ENCODE assay signal across 1 cellular context in genomic region chr7:158830211-158830723, GRCh38.
TF ChIP-seq lines count a peak whose summit lies in the region.

No MANE protein-coding gene starts in this region.

TF ChIP-seq in K562, 482 proteins besides CTCF, POLR2A, EP300 and RAD21 (continues in another document):
- TF ChIP-seq FOXK1 (CRISPR knock-in tag; IDR thresholded peaks at IDR 0.05; ENCODE audit: borderline replicate concordance) (0 out of 2 replicates have a peak, but pooled peaks have one; percentile 52), POU5F1 (IDR thresholded peaks at IDR 0.05; ENCODE audit: borderline replicate concordance, low read depth, low read length, partially characterized antibody) (peak; percentile 45), ADNP (tag; IDR thresholded peaks at IDR 0.05) (no peak), ZNF24 (IDR thresholded peaks at IDR 0.05) (0 out of 2 replicates have a peak, but pooled peaks have one; percentile 2), DDX20 (tag; IDR thresholded peaks at IDR 0.05; ENCODE audit: low read depth) (no peak), KLF16 (IDR thresholded peaks at IDR 0.05) (peak; percentile 2; the same call in 1 of the 2 replicates), FOXA3 (CRISPR knock-in tag; conservative IDR thresholded peaks at IDR 0.05 in 1 of 2, IDR thresholded peaks at IDR 0.05 in 1 of 2) (no peak), SMC3 (conservative IDR thresholded peaks at IDR 0.05; ENCODE audit: insufficient read depth, low read depth, low read length) (0 out of 2 replicates have a peak, but pooled peaks have one; percentile 0), PKNOX1 (IDR thresholded peaks at IDR 0.05) (no peak), RHOXF2B (CRISPR knock-in tag; conservative IDR thresholded peaks at IDR 0.05) (0 out of 2 replicates have a peak, but pooled peaks have one; percentile 42), SAFB (IDR thresholded peaks at IDR 0.05; ENCODE audit: borderline replicate concordance, low read depth, low read length) (no peak), PTTG1 (tag; IDR thresholded peaks at IDR 0.05; ENCODE audit: low read depth) (peak; percentile 30; the same call in 1 of the 2 replicates), POLR2AphosphoS2 (IDR thresholded peaks at IDR 0.05; ENCODE audit: low read length) (0 out of 2 replicates have a peak, but pooled peaks have one; percentile 8), CREB3 (tag; conservative IDR thresholded peaks at IDR 0.05; ENCODE audit: low read depth) (peak; percentile 36; the same call in 1 of the 2 replicates), CHD4 (IDR thresholded peaks at IDR 0.05; ENCODE audit: insufficient read depth, insufficient replicate concordance, low read depth, low read length, poor library complexity, severe bottlenecking) (peak; percentile 38), SMARCA4 (IDR thresholded peaks at IDR 0.05) (0 out of 2 replicates have a peak, but pooled peaks have one; percentile 29), KDM2B (CRISPR knock-in tag; IDR thresholded peaks at IDR 0.05) (0 out of 2 replicates have a peak, but pooled peaks have one; percentile 45), CTBP1 (IDR thresholded peaks at IDR 0.05; ENCODE audit: borderline replicate concordance) (no peak), ETV6 (IDR thresholded peaks at IDR 0.05; ENCODE audit: borderline replicate concordance in 1 of 2, low read depth in 2 of 2, low read length in 1 of 2) (no peak), ETV6 (CRISPR knock-in tag; IDR thresholded peaks at IDR 0.05; ENCODE audit: borderline replicate concordance) (no peak), MIER1 (IDR thresholded peaks at IDR 0.05; ENCODE audit: low read depth) (peak; percentile 39; the same call in 1 of the 2 replicates), KAT2B (IDR thresholded peaks at IDR 0.05; ENCODE audit: low read depth, low read length) (peak; percentile 1), ZKSCAN1 (IDR thresholded peaks at IDR 0.05; ENCODE audit: low read depth, low read length) (no peak), FOXJ2 (tag; IDR thresholded peaks at IDR 0.05) (peak; percentile 60; the same call in 1 of the 2 replicates), CC2D1A (IDR thresholded peaks at IDR 0.05) (peak; percentile 0; the same call in 1 of the 2 replicates), NR2C2 (CRISPR knock-in tag; IDR thresholded peaks at IDR 0.05) (no peak), NR2C2 (tag; IDR thresholded peaks at IDR 0.05) (peak; percentile 68; the same call in 1 of the 2 replicates), MECOM (CRISPR knock-in tag; IDR thresholded peaks at IDR 0.05) (0 out of 2 replicates have a peak, but pooled peaks have one; percentile 55), CHD1 (IDR thresholded peaks at IDR 0.05; ENCODE audit: low read length) (peak; percentile 83)
- TF ChIP-seq, protein P1, sequence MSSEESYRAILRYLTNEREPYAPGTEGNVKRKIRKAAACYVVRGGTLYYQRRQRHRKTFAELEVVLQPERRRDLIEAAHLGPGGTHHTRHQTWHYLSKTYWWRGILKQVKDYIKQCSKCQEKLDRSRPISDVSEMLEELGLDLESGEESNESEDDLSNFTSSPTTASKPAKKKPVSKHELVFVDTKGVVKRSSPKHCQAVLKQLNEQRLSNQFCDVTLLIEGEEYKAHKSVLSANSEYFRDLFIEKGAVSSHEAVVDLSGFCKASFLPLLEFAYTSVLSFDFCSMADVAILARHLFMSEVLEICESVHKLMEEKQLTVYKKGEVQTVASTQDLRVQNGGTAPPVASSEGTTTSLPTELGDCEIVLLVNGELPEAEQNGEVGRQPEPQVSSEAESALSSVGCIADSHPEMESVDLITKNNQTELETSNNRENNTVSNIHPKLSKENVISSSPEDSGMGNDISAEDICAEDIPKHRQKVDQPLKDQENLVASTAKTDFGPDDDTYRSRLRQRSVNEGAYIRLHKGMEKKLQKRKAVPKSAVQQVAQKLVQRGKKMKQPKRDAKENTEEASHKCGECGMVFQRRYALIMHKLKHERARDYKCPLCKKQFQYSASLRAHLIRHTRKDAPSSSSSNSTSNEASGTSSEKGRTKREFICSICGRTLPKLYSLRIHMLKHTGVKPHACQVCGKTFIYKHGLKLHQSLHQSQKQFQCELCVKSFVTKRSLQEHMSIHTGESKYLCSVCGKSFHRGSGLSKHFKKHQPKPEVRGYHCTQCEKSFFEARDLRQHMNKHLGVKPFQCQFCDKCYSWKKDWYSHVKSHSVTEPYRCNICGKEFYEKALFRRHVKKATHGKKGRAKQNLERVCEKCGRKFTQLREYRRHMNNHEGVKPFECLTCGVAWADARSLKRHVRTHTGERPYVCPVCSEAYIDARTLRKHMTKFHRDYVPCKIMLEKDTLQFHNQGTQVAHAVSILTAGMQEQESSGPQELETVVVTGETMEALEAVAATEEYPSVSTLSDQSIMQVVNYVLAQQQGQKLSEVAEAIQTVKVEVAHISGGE (CRISPR knock-in tag; IDR thresholded peaks at IDR 0.05): peak in 1 of 3 experiments; percentile 5; a peak in 1 of 6 replicates
- TF ChIP-seq, protein P2, sequence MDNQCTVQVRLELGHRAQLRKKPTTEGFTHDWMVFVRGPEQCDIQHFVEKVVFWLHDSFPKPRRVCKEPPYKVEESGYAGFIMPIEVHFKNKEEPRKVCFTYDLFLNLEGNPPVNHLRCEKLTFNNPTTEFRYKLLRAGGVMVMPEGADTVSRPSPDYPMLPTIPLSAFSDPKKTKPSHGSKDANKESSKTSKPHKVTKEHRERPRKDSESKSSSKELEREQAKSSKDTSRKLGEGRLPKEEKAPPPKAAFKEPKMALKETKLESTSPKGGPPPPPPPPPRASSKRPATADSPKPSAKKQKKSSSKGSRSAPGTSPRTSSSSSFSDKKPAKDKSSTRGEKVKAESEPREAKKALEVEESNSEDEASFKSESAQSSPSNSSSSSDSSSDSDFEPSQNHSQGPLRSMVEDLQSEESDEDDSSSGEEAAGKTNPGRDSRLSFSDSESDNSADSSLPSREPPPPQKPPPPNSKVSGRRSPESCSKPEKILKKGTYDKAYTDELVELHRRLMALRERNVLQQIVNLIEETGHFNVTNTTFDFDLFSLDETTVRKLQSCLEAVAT (IDR thresholded peaks at IDR 0.05): no peak
- TF ChIP-seq, protein P3, sequence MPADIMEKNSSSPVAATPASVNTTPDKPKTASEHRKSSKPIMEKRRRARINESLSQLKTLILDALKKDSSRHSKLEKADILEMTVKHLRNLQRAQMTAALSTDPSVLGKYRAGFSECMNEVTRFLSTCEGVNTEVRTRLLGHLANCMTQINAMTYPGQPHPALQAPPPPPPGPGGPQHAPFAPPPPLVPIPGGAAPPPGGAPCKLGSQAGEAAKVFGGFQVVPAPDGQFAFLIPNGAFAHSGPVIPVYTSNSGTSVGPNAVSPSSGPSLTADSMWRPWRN (IDR thresholded peaks at IDR 0.05; ENCODE audit: low read depth): peak; percentile 8; the same call in 1 of the 2 replicates
- TF ChIP-seq, protein P4, sequence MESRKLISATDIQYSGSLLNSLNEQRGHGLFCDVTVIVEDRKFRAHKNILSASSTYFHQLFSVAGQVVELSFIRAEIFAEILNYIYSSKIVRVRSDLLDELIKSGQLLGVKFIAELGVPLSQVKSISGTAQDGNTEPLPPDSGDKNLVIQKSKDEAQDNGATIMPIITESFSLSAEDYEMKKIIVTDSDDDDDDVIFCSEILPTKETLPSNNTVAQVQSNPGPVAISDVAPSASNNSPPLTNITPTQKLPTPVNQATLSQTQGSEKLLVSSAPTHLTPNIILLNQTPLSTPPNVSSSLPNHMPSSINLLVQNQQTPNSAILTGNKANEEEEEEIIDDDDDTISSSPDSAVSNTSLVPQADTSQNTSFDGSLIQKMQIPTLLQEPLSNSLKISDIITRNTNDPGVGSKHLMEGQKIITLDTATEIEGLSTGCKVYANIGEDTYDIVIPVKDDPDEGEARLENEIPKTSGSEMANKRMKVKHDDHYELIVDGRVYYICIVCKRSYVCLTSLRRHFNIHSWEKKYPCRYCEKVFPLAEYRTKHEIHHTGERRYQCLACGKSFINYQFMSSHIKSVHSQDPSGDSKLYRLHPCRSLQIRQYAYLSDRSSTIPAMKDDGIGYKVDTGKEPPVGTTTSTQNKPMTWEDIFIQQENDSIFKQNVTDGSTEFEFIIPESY (CRISPR knock-in tag; IDR thresholded peaks at IDR 0.05): no peak
- TF ChIP-seq, protein P5, sequence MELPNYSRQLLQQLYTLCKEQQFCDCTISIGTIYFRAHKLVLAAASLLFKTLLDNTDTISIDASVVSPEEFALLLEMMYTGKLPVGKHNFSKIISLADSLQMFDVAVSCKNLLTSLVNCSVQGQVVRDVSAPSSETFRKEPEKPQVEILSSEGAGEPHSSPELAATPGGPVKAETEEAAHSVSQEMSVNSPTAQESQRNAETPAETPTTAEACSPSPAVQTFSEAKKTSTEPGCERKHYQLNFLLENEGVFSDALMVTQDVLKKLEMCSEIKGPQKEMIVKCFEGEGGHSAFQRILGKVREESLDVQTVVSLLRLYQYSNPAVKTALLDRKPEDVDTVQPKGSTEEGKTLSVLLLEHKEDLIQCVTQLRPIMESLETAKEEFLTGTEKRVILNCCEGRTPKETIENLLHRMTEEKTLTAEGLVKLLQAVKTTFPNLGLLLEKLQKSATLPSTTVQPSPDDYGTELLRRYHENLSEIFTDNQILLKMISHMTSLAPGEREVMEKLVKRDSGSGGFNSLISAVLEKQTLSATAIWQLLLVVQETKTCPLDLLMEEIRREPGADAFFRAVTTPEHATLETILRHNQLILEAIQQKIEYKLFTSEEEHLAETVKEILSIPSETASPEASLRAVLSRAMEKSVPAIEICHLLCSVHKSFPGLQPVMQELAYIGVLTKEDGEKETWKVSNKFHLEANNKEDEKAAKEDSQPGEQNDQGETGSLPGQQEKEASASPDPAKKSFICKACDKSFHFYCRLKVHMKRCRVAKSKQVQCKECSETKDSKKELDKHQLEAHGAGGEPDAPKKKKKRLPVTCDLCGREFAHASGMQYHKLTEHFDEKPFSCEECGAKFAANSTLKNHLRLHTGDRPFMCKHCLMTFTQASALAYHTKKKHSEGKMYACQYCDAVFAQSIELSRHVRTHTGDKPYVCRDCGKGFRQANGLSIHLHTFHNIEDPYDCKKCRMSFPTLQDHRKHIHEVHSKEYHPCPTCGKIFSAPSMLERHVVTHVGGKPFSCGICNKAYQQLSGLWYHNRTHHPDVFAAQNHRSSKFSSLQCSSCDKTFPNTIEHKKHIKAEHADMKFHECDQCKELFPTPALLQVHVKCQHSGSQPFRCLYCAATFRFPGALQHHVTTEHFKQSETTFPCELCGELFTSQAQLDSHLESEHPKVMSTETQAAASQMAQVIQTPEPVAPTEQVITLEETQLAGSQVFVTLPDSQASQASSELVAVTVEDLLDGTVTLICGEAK (IDR thresholded peaks at IDR 0.05): peak; percentile 55
- TF ChIP-seq, protein P5 (CRISPR knock-in tag; IDR thresholded peaks at IDR 0.05): no peak
- TF ChIP-seq, protein P6, sequence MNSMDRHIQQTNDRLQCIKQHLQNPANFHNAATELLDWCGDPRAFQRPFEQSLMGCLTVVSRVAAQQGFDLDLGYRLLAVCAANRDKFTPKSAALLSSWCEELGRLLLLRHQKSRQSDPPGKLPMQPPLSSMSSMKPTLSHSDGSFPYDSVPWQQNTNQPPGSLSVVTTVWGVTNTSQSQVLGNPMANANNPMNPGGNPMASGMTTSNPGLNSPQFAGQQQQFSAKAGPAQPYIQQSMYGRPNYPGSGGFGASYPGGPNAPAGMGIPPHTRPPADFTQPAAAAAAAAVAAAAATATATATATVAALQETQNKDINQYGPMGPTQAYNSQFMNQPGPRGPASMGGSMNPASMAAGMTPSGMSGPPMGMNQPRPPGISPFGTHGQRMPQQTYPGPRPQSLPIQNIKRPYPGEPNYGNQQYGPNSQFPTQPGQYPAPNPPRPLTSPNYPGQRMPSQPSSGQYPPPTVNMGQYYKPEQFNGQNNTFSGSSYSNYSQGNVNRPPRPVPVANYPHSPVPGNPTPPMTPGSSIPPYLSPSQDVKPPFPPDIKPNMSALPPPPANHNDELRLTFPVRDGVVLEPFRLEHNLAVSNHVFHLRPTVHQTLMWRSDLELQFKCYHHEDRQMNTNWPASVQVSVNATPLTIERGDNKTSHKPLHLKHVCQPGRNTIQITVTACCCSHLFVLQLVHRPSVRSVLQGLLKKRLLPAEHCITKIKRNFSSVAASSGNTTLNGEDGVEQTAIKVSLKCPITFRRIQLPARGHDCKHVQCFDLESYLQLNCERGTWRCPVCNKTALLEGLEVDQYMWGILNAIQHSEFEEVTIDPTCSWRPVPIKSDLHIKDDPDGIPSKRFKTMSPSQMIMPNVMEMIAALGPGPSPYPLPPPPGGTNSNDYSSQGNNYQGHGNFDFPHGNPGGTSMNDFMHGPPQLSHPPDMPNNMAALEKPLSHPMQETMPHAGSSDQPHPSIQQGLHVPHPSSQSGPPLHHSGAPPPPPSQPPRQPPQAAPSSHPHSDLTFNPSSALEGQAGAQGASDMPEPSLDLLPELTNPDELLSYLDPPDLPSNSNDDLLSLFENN (IDR thresholded peaks at IDR 0.05; ENCODE audit: low read depth in 2 of 2, low read length in 2 of 2): no peak
